Comparison of ENCODE assay signal across 13 cellular contexts in genomic region chr10:44293306-44293778, GRCh38.
DNase-seq lines count a peak whose midpoint lies in the region; ATAC-seq and TF ChIP-seq lines count a peak whose summit lies in the region.
"Had no signal": no experiment of that assay in that cellular context is flagged by ENCODE, and none has a peak within 500 bp of the region (broad histone marks: within the 10 kb centered on the region; RNA-seq: fewer than 3 reads in every experiment).

No MANE protein-coding gene starts in this region.

- peak overlapping the region; percentile 68 for H3K4me2 ChIP-seq in osteoblast (ENCODE audit: insufficient read depth, low read length)
- H3K4me2 ChIP-seq: A549 had no signal

- intact Hi-C loops in left cardiac atrium (cut with DNase I): no loop called here

- no peaks in the 10 kb centered on the region for H3K27me3 ChIP-seq in osteoblast (ENCODE audit: insufficient read depth, low read length)

- peak; percentile 49 for ATAC-seq in stimulated activated naive CD8-positive, alpha-beta T cell treated with anti-CD3 and anti-CD28 coated beads, Interleukin-15, amount 100 ng/mL, for 72 hours
- ATAC-seq in stimulated activated naive CD8-positive, alpha-beta T cell treated with anti-CD3 and anti-CD28 coated beads, Interleukin-15, Interleukin-2, amounts not matched to agents 100 U/mL and 50 U/mL, for 24 hours: no peak
- ATAC-seq in left cardiac atrium (peak; percentile 36 to 56), GM21528 (IDR thresholded peaks at IDR 0.05; ENCODE audit: low FRiP score, unreplicated experiment) (no peak), GM21825 (IDR thresholded peaks at IDR 0.05; ENCODE audit: unreplicated experiment) (no peak), GM21786 (IDR thresholded peaks at IDR 0.05; ENCODE audit: unreplicated experiment) (no peak)
- ATAC-seq: A549; activated T-cell treated with anti-CD3 and anti-CD28 coated beads, Interleukin-2, amount 50 U/mL, for 4 hours had no signal

- H3K4me3 ChIP-seq in osteoblast (ENCODE audit: insufficient read depth, low read length): peak overlapping the region; percentile 52
- H3K4me3 ChIP-seq: A549 had no signal

- no peak for DNase-seq in stimulated activated naive CD8-positive, alpha-beta T cell treated with anti-CD3 and anti-CD28 coated beads, Interleukin-15, amount 100 ng/mL, for 72 hours
- DNase-seq in stimulated activated naive CD8-positive, alpha-beta T cell treated with anti-CD3 and anti-CD28 coated beads, Interleukin-15, Interleukin-2, amounts not matched to agents 100 U/mL and 50 U/mL, for 24 hours: no peak
- no peak for DNase-seq in left cardiac atrium
- DNase-seq in osteoblast (ENCODE audit: insufficient read length, low spot score, missing footprints): peak; percentile 72
- DNase-seq in activated CD4-positive, CD25-positive, alpha-beta regulatory T cell treated with anti-CD3 and anti-CD28 coated beads, Interleukin-2, amount 50 U/mL, for 72 hours: no peak
- DNase-seq: activated T-cell treated with anti-CD3 and anti-CD28 coated beads, Interleukin-2, amount 50 U/mL, for 4 hours; cerebellar nuclear complex; NCI-H1694; OCI-M1 had no signal

- H3K4me1 ChIP-seq in osteoblast (ENCODE audit: insufficient read depth, low read length): peaks cover 28% of the 10 kb centered on the region
- H3K4me1 ChIP-seq: A549 had no signal

- no peaks in the 10 kb centered on the region for H3K79me2 ChIP-seq in osteoblast (ENCODE audit: insufficient read depth, low read length)

- H3K27ac Mint-ChIP-seq in stimulated activated naive CD8-positive, alpha-beta T cell treated with anti-CD3 and anti-CD28 coated beads, Interleukin-15, amount 100 ng/mL, for 72 hours: no peak overlapping the region

- H2AFZ ChIP-seq in osteoblast (ENCODE audit: low read length): peak overlapping the region; percentile 73

- no peak for TF ChIP-seq CTCF in osteoblast (IDR thresholded peaks at IDR 0.05; ENCODE audit: extremely low read depth, low read depth, low read length)

- peak overlapping the region; percentile 99 for H3K27ac ChIP-seq in osteoblast (ENCODE audit: low read depth, low read length)
- H3K27ac ChIP-seq: A549 had no signal

- no peaks in the 10 kb centered on the region for H3K4me1 Mint-ChIP-seq in stimulated activated naive CD8-positive, alpha-beta T cell treated with anti-CD3 and anti-CD28 coated beads, Interleukin-15, amount 100 ng/mL, for 72 hours

- no peaks in the 10 kb centered on the region for H3K9me3 Mint-ChIP-seq in stimulated activated naive CD8-positive, alpha-beta T cell treated with anti-CD3 and anti-CD28 coated beads, Interleukin-15, amount 100 ng/mL, for 72 hours
- H3K9me3 Mint-ChIP-seq: activated T-cell treated with anti-CD3 and anti-CD28 coated beads, Interleukin-2, amount 50 U/mL, for 4 hours had no signal

- H3K4me3 Mint-ChIP-seq in stimulated activated naive CD8-positive, alpha-beta T cell treated with anti-CD3 and anti-CD28 coated beads, Interleukin-15, amount 100 ng/mL, for 72 hours: no peak overlapping the region
- H3K4me3 Mint-ChIP-seq: activated T-cell treated with anti-CD3 and anti-CD28 coated beads, Interleukin-2, amount 50 U/mL, for 4 hours had no signal

- H3K36me3 ChIP-seq in osteoblast (ENCODE audit: insufficient read depth, low read length): no peaks in the 10 kb centered on the region

- H3K27me3 Mint-ChIP-seq in stimulated activated naive CD8-positive, alpha-beta T cell treated with anti-CD3 and anti-CD28 coated beads, Interleukin-15, amount 100 ng/mL, for 72 hours: peaks cover 20% of the 10 kb centered on the region

- no peaks in the 10 kb centered on the region for H3K9me3 ChIP-seq in osteoblast (ENCODE audit: low read depth, low read length)
- H3K9me3 ChIP-seq: A549 had no signal

- no peaks in the 10 kb centered on the region for H4K20me1 ChIP-seq in osteoblast (ENCODE audit: insufficient read depth, low read length)

Comparison
In these comparisons a context has a peak if more than half of its experiments do, and no peak if none do; other contexts are left out.
1. ATAC-seq: peak in stimulated activated naive CD8-positive, alpha-beta T cell treated with anti-CD3 and anti-CD28 coated beads, Interleukin-15, amount 100 ng/mL, for 72 hours (single experiment) and left cardiac atrium (2 of 2); none in stimulated activated naive CD8-positive, alpha-beta T cell treated with anti-CD3 and anti-CD28 coated beads, Interleukin-15, Interleukin-2, amounts not matched to agents 100 U/mL and 50 U/mL, for 24 hours (single experiment), GM21528 (single experiment), GM21825 (single experiment) and GM21786 (single experiment).